ENCODE assay signal across 30 cellular contexts in the genomic region with DNA sequence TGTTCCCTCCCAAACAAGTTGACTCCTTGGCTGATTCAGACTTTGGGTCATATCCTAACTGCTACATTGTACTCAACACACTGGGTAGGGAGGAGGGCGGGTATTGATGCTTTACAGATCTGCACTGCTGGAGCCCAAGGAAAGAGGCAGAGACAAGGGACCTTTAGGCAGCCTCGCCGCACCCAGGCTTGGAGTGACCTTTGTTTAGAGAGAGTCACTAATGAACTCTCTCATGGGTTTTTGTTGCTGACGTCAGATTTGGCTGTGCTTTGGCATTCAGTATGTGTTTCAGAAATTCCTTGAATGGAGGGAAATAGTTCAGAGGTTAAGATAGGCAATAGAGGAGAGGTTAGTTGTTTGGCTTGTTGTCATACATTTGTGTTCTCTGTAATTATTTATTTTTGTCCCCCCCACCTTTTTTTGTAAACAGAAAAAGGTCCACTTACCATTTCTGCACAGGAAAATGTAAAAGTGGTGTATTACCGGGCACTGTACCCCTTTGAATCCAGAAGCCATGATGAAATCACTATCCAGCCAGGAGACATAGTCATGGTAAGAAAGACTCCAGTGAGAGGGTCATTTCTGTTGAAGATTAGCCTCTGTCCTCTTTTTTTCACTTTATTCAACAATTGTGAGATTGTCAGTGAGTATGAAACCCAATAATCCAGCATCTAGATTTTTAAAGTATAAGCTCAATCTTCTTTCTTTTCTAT.
A peak's percentile ranks its signal among the peaks of the same experiment; 100 is the strongest.
DNase-seq lines count a peak whose midpoint lies in the region; ATAC-seq, FAIRE-seq and TF ChIP-seq lines count a peak whose summit lies in the region.
"Had no signal": no experiment of that assay in that cellular context is flagged by ENCODE, and none has a peak within 500 bp of the region (broad histone marks: within the 10 kb centered on the region; RNA-seq: fewer than 3 reads in every experiment).

No MANE protein-coding gene starts in this region.

- H3K4me3 Mint-ChIP-seq in Calu3 (ENCODE audit: low read depth, unreplicated experiment), result no peak overlapping the region
- H3K4me3 Mint-ChIP-seq: activated T-helper 17 cell treated with anti-CD3 and anti-CD28 coated beads, Interleukin-2, amount 50 U/mL, for 72 hours; B cell; effector memory CD8-positive, alpha-beta T cell; nephron had no signal

- H3K18ac ChIP-seq in neuronal stem cell (ENCODE audit: low read length), result no peak overlapping the region

- H4K91ac ChIP-seq in neuronal stem cell (ENCODE audit: low read depth, low read length, poor library complexity), result no peak overlapping the region

- TF ChIP-seq CTCF in A549 (IDR thresholded peaks at IDR 0.05) (no peak), body of pancreas (IDR thresholded peaks at IDR 0.05) (no peak), Calu3 (IDR thresholded peaks at IDR 0.05; ENCODE audit: unreplicated experiment) (no peak)

- no peak overlapping the region for H3K23ac ChIP-seq in neuronal stem cell (ENCODE audit: low read depth, low read length, poor library complexity)

- H3K27me3 Mint-ChIP-seq in Calu3 (ENCODE audit: unreplicated experiment), result no peaks in the 10 kb centered on the region
- H3K27me3 Mint-ChIP-seq: activated T-helper 17 cell treated with anti-CD3 and anti-CD28 coated beads, Interleukin-2, amount 50 U/mL, for 72 hours; B cell; effector memory CD8-positive, alpha-beta T cell had no signal

- CTCF ChIA-PET in A549 (lab: Yijun Ruan, JAX) (no interaction called here), Calu3 (lab: Charles Lee) (no interaction called here)

- no peaks in the 10 kb centered on the region for H3K9me3 ChIP-seq in A549
- H3K9me3 ChIP-seq in body of pancreas, result no peaks in the 10 kb centered on the region
- peaks cover 0 to 2% of the 10 kb centered on the region in 2 donors for H3K9me3 ChIP-seq in neuronal stem cell (replicated peaks in 1 of 2; ENCODE audit: control insufficient read depth in 2 of 2, insufficient read depth in 1 of 2, low read depth in 1 of 2, low read length in 2 of 2)
- H3K9me3 ChIP-seq: esophagus squamous epithelium, prostate gland, tibial artery had no signal

- no peak overlapping the region for H3K27ac Mint-ChIP-seq in Calu3 (ENCODE audit: unreplicated experiment)
- H3K27ac Mint-ChIP-seq: activated naive CD4-positive, alpha-beta T cell treated with anti-CD3 and anti-CD28 coated beads, Interleukin-2, amount 50 U/mL, for 72 hours; activated T-helper 17 cell treated with anti-CD3 and anti-CD28 coated beads, Interleukin-2, amount 50 U/mL, for 72 hours; B cell; effector memory CD8-positive, alpha-beta T cell; nephron had no signal

- TF ChIP-seq POLR2A in A549 (IDR thresholded peaks at IDR 0.05; ENCODE audit: low read length), result no peak
- TF ChIP-seq POLR2A in body of pancreas (IDR thresholded peaks at IDR 0.05), result no peak

- H4K8ac ChIP-seq in neuronal stem cell (ENCODE audit: low read depth, low read length), result no peak overlapping the region

- H3K27ac ChIP-seq in A549, result peak overlapping the region in 1 of 2 experiments; percentile 43; a peak in 1 of 6 replicates
- H3K27ac ChIP-seq in body of pancreas, result no peak overlapping the region
- H3K27ac ChIP-seq in neuronal stem cell (replicated peaks; ENCODE audit: low read length), result peak overlapping the region; percentile 48
- H3K27ac ChIP-seq: prostate gland, SK-N-MC, tibial artery, WERI-Rb-1 had no signal

- no peak overlapping the region for H2BK12ac ChIP-seq in neuronal stem cell (ENCODE audit: low read length)

- no peaks in the 10 kb centered on the region for H3K4me1 Mint-ChIP-seq in Calu3 (ENCODE audit: low read depth, unreplicated experiment)
- H3K4me1 Mint-ChIP-seq: B cell had no signal

- H3K36me3 ChIP-seq in body of pancreas (replicated peaks in 1 of 2; ENCODE audit: insufficient read depth in 1 of 2, low read depth in 2 of 2) (no peaks in the 10 kb centered on the region), neuronal stem cell (replicated peaks in 1 of 2; ENCODE audit: control insufficient read depth in 2 of 2, insufficient read depth in 2 of 2, low read length in 2 of 2) (peaks cover 9 to 90% of the 10 kb centered on the region in 2 donors)
- H3K36me3 ChIP-seq: prostate gland had no signal

- H2AFZ ChIP-seq in neuronal stem cell (ENCODE audit: low read length), result no peak overlapping the region

- no peak for TF ChIP-seq EP300 in A549 (IDR thresholded peaks at IDR 0.05)

- no peak overlapping the region for H2BK120ac ChIP-seq in neuronal stem cell (ENCODE audit: low read depth, low read length)

- POLR2A ChIA-PET in A549 (lab: Yijun Ruan, JAX), result no interaction called here

- H3K4me3 ChIP-seq in A549, result no peak overlapping the region
- H3K4me3 ChIP-seq in body of pancreas, result no peak overlapping the region
- no peak overlapping the region for H3K4me3 ChIP-seq in neuronal stem cell (ENCODE audit: low read length in 2 of 2)
- H3K4me3 ChIP-seq: esophagus squamous epithelium, prostate gland, SK-N-MC, smooth muscle cell, tibial artery had no signal

- FAIRE-seq in A549 (lab: Jason Lieb, UNC), result no peak
- FAIRE-seq: colon had no signal

- no peak overlapping the region for H3K4ac ChIP-seq in neuronal stem cell (ENCODE audit: low read length)

- H3K4me1 ChIP-seq in A549, result peaks cover 43% of the 10 kb centered on the region
- no peaks in the 10 kb centered on the region for H3K4me1 ChIP-seq in body of pancreas
- peaks cover 8 to 16% of the 10 kb centered on the region in 2 donors for H3K4me1 ChIP-seq in neuronal stem cell (ENCODE audit: control insufficient read depth in 2 of 2, insufficient read depth in 1 of 2, low read depth in 1 of 2, low read length in 2 of 2)

- no peak for TF ChIP-seq RAD21 in A549 (conservative IDR thresholded peaks at IDR 0.05 in 1 of 2, IDR thresholded peaks at IDR 0.05 in 1 of 2)

- H3K9ac ChIP-seq in neuronal stem cell (ENCODE audit: low read depth, low read length, poor library complexity), result no peak overlapping the region

- H3K36me3 Mint-ChIP-seq in Calu3 (ENCODE audit: insufficient read depth, unreplicated experiment), result no peaks in the 10 kb centered on the region
- H3K36me3 Mint-ChIP-seq: activated naive CD4-positive, alpha-beta T cell treated with anti-CD3 and anti-CD28 coated beads, Interleukin-2, amount 50 U/mL, for 72 hours had no signal

- BruUV-seq in Calu3 (replicated peaks; lab: Mats Ljungman, UMichigan), result no TSS peak

- H3K27me3 ChIP-seq in body of pancreas (no peaks in the 10 kb centered on the region), neuronal stem cell (ENCODE audit: control insufficient read depth in 3 of 3, insufficient read depth in 3 of 3, low read depth in 1 of 3, low read length in 3 of 3) (no peaks in the 10 kb centered on the region)
- H3K27me3 ChIP-seq: esophagus squamous epithelium, tibial artery had no signal

- WGBS in A549 (ENCODE audit: missing lambda C conversion rate), result 45% methylated on average over 4 of the region's 5 CpGs
- WGBS in body of pancreas, 2 donors, result 81 to 92% methylated on average over 5 of the region's 5 CpGs
- no CpG with 5 or more reads among the region's 5 CpGs for WGBS in neuronal stem cell (ENCODE audit: extremely low coverage in 2 of 2, insufficient read length in 2 of 2, insufficient replicate concordance in 1 of 2), 2 donors

- DNase-seq in A549 (ENCODE audit: low read depth in 1 of 2, low spot score in 1 of 2), result peak in 1 of 2 experiments; percentile 65
- peak; percentile 8 to 22 (median 12) for DNase-seq in body of pancreas
- DNase-seq in Right ventricle myocardium superior, result peak; percentile 81
- peak; percentile 56 for DNase-seq in neuronal stem cell (ENCODE audit: low spot score)
- DNase-seq in Calu3, result no peak
- no peak for DNase-seq in stimulated activated naive CD4-positive, alpha-beta T cell treated with Interleukin-2 at 50 U/mL for 16 hours (lab: John Stamatoyannopoulos, UW)
- DNase-seq: activated CD4-positive, alpha-beta T cell treated with anti-CD3 and anti-CD28 coated beads, Interleukin-2, amount 50 U/mL, for 1 hour; DMS79; effector memory CD8-positive, alpha-beta T cell; esophagus squamous epithelium; head of caudate nucleus; NCI-H1092 treated with DMSO at 0.1 percent for 48 hours; NCI-H2029 treated with DMSO at 0.1 percent for 48 hours; NCI-H510A treated with DMSO at 0.1 percent for 48 hours; NK-92 treated with Interleukin-12 subunit alpha and Interleukin-12 subunit beta, amount 100 ng/mL, for 24 hours; stimulated activated naive CD4-positive, alpha-beta T cell; T-helper 2 cell; tibial artery; WERI-Rb-1 had no signal

- no peak overlapping the region for H2AK5ac ChIP-seq in neuronal stem cell (ENCODE audit: low read depth, low read length)

- H3K9me3 Mint-ChIP-seq in Calu3 (ENCODE audit: low read depth, unreplicated experiment), result no peaks in the 10 kb centered on the region
- H3K9me3 Mint-ChIP-seq: activated naive CD4-positive, alpha-beta T cell treated with anti-CD3 and anti-CD28 coated beads, Interleukin-2, amount 50 U/mL, for 72 hours; activated T-helper 17 cell treated with anti-CD3 and anti-CD28 coated beads, Interleukin-2, amount 50 U/mL, for 72 hours; effector memory CD8-positive, alpha-beta T cell; nephron had no signal

- intact Hi-C loops in body of pancreas (cut with DNase I) (no loop called here), Right ventricle myocardium superior (cut with DNase I) (no loop called here), Calu3 (cut with micrococcal nuclease; ENCODE audit: unreplicated experiment) (no loop called here)

- ATAC-seq in A549 (peak; percentile 39 to 81; a peak in 3 of 6 replicates), body of pancreas (no peak), Right ventricle myocardium superior (ENCODE audit: poor library complexity) (peak; percentile 87), GM21825 (IDR thresholded peaks at IDR 0.05; ENCODE audit: unreplicated experiment) (no peak), GM18517 (IDR thresholded peaks at IDR 0.05; ENCODE audit: unreplicated experiment) (no peak)
- ATAC-seq: activated naive CD4-positive, alpha-beta T cell treated with anti-CD3 and anti-CD28 coated beads, Interleukin-2, amount 50 U/mL, for 72 hours; activated T-helper 17 cell treated with anti-CD3 and anti-CD28 coated beads, Interleukin-2, amount 50 U/mL, for 72 hours; effector memory CD8-positive, alpha-beta T cell; Panc1 had no signal

- H3K14ac ChIP-seq in neuronal stem cell (ENCODE audit: low read length), result no peak overlapping the region

- no peaks in the 10 kb centered on the region for H3K79me1 ChIP-seq in neuronal stem cell (ENCODE audit: low read depth, low read length)

- no peak overlapping the region for H2BK15ac ChIP-seq in neuronal stem cell (ENCODE audit: low read length)

- H2BK5ac ChIP-seq in neuronal stem cell (ENCODE audit: low read length), result no peak overlapping the region

- H3K4me2 ChIP-seq in A549, result peak overlapping the region; percentile 51
- no peak overlapping the region for H3K4me2 ChIP-seq in neuronal stem cell (ENCODE audit: insufficient read depth, low read length, poor library complexity, severe bottlenecking)
- H3K4me2 ChIP-seq: smooth muscle cell had no signal

TF ChIP-seq in A549, 52 proteins besides CTCF, POLR2A, EP300 and RAD21 (continues in another document):
- TF ChIP-seq ZSCAN20 (CRISPR knock-in tag; IDR thresholded peaks at IDR 0.05) (no peak), HDAC2 (IDR thresholded peaks at IDR 0.05) (no peak), TP53 (CRISPR knock-in tag; IDR thresholded peaks at IDR 0.05) (no peak), NR3C1 (IDR thresholded peaks at IDR 0.05) (no peak)

Comparison
In these comparisons a context has a peak if more than half of its experiments do, and no peak if none do; other contexts are left out.
1. ATAC-seq: peak in A549 (2 of 2) and Right ventricle myocardium superior (single experiment); none in body of pancreas (single experiment), GM21825 (single experiment) and GM18517 (single experiment).
2. DNase-seq: peak in body of pancreas (4 of 4), Right ventricle myocardium superior (single experiment) and neuronal stem cell (single experiment); none in Calu3 (single experiment) and stimulated activated naive CD4-positive, alpha-beta T cell treated with Interleukin-2 at 50 U/mL for 16 hours (single experiment).